In genomic region chr1:182061597-182061996, GRCh38 we compare ENCODE assay signal across 1 cellular context.
TF ChIP-seq lines count a peak whose summit lies in the region.

ZNF648 (minus strand) TSS chr1:182061712; CDS start chr1:182058010, 3,702 bp downstream.

TF ChIP-seq in HEK293, 187 proteins besides CTCF, POLR2A, EP300 and RAD21 (continued from another document):
- TF ChIP-seq, protein P1, sequence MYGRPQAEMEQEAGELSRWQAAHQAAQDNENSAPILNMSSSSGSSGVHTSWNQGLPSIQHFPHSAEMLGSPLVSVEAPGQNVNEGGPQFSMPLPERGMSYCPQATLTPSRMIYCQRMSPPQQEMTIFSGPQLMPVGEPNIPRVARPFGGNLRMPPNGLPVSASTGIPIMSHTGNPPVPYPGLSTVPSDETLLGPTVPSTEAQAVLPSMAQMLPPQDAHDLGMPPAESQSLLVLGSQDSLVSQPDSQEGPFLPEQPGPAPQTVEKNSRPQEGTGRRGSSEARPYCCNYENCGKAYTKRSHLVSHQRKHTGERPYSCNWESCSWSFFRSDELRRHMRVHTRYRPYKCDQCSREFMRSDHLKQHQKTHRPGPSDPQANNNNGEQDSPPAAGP (tag by site-specific recombination; IDR thresholded peaks at IDR 0.05): no peak
- no peak for TF ChIP-seq ZNF768 (tag by site-specific recombination; IDR thresholded peaks at IDR 0.05)
